In genomic region chr14:54686219-54686870, GRCh38 we compare ENCODE assay signal across 9 cellular contexts.
DNase-seq lines count a peak whose midpoint lies in the region; ATAC-seq, FAIRE-seq and TF ChIP-seq lines count a peak whose summit lies in the region.
"Had no signal": no experiment of that assay in that cellular context is flagged by ENCODE, and none has a peak within 500 bp of the region (broad histone marks: within the 10 kb centered on the region; RNA-seq: fewer than 3 reads in every experiment).

No MANE protein-coding gene starts in this region.

- H3K4me1 Mint-ChIP-seq in activated T-cell treated with anti-CD3 and anti-CD28 coated beads, Interleukin-2, amount 50 U/mL, for 24 hours (ENCODE audit: low read depth): peaks cover 31% of the 10 kb centered on the region

- H3K27me3 ChIP-seq in endothelial cell of umbilical vein (ENCODE audit: control insufficient read depth in 2 of 2, insufficient read depth in 2 of 2, low read length in 2 of 2): no peaks in the 10 kb centered on the region
- H3K27me3 ChIP-seq in upper lobe of left lung: no peaks in the 10 kb centered on the region

- no peak overlapping the region for H3K4me3 ChIP-seq in endothelial cell of umbilical vein (replicated peaks in 1 of 3; ENCODE audit: insufficient read depth in 1 of 3, low read depth in 1 of 3, low read length in 3 of 3)
- H3K4me3 ChIP-seq in upper lobe of left lung: no peak overlapping the region

- no peak overlapping the region for H3K27ac Mint-ChIP-seq in activated T-cell treated with anti-CD3 and anti-CD28 coated beads, Interleukin-2, amount 50 U/mL, for 24 hours

- peak; percentile 92 for DNase-seq in M059J (ENCODE audit: low read depth)
- DNase-seq in endothelial cell of umbilical vein (ENCODE audit: low read depth, low spot score): peak; percentile 96
- peak; percentile 36 for DNase-seq in middle frontal gyrus (ENCODE audit: extremely low spot score, low spot score)
- no peak for DNase-seq in upper lobe of left lung
- DNase-seq in activated T-cell treated with anti-CD3 and anti-CD28 coated beads, Interleukin-2, amount 50 U/mL, for 24 hours: no peak
- DNase-seq in SIG-M5 treated with dmso at 0.1 percent for 504 hours (lab: John Stamatoyannopoulos, UW; ENCODE audit: unreplicated experiment): no peak
- no peak for DNase-seq in 8988T
- DNase-seq: activated CD4-positive, CD25-positive, alpha-beta regulatory T cell; NCI-H187 had no signal

- H3K79me2 ChIP-seq in endothelial cell of umbilical vein (ENCODE audit: control insufficient read depth, insufficient read depth, low read length): peaks cover 57% of the 10 kb centered on the region

- H3K27ac ChIP-seq in endothelial cell of umbilical vein (ENCODE audit: insufficient read depth, low read depth, low read length) (peak overlapping the region; percentile 95), upper lobe of left lung (peak overlapping the region; percentile 51 to 74 (median 69))

- peaks cover 3% of the 10 kb centered on the region for H3K9me3 Mint-ChIP-seq in activated T-cell treated with anti-CD3 and anti-CD28 coated beads, Interleukin-2, amount 50 U/mL, for 24 hours

- no peak overlapping the region for H3K4me3 Mint-ChIP-seq in activated T-cell treated with anti-CD3 and anti-CD28 coated beads, Interleukin-2, amount 50 U/mL, for 24 hours

- POLR2A ChIA-PET in endothelial cell of umbilical vein (lab: Charles Lee): interaction anchor here (1.7 to 3.3 kb wide), 3 partner anchors 32 to 121 kb away, joined by 11 to 29 read pairs (median 14); partner anchors contain the start of gene SAMD4A

- peak in 1 of 2 donors; percentile 72 for ATAC-seq in upper lobe of left lung (ENCODE audit: low FRiP score in 2 of 2)

- H3K4me2 ChIP-seq in endothelial cell of umbilical vein (ENCODE audit: insufficient read depth, low read length): peak overlapping the region; percentile 33

- peak; percentile 81 for FAIRE-seq in endothelial cell of umbilical vein (lab: Jason Lieb, UNC)

- H3K36me3 ChIP-seq in endothelial cell of umbilical vein (ENCODE audit: control insufficient read depth in 2 of 2, extremely low read depth in 1 of 2, insufficient read depth in 2 of 2, low read length in 2 of 2) (no peaks in the 10 kb centered on the region), upper lobe of left lung (no peaks in the 10 kb centered on the region)

- H3K4me1 ChIP-seq in endothelial cell of umbilical vein (ENCODE audit: control insufficient read depth, extremely low read depth, insufficient read depth, low read length) (peaks cover 69% of the 10 kb centered on the region), upper lobe of left lung (peaks cover 17 to 22% (median 21%) of the 10 kb centered on the region in 4 donors)

- H3K9me3 ChIP-seq in endothelial cell of umbilical vein (replicated peaks; ENCODE audit: control insufficient read depth, insufficient read depth, low read length) (no peaks in the 10 kb centered on the region), upper lobe of left lung (no peaks in the 10 kb centered on the region)

- dilution Hi-C loops in endothelial cell of umbilical vein (cut with MboI; ENCODE audit: extremely low pct_ligation_motif_present, low sequenced_read_pairs): no loop called here

- H4K20me1 ChIP-seq in endothelial cell of umbilical vein (replicated peaks; ENCODE audit: control insufficient read depth, extremely low read depth, insufficient read depth, low read length): no peaks in the 10 kb centered on the region

- no peak for TF ChIP-seq EP300 in upper lobe of left lung (IDR thresholded peaks at IDR 0.05)

- TF ChIP-seq CTCF in endothelial cell of umbilical vein (IDR thresholded peaks at IDR 0.05; ENCODE audit: extremely low read depth in 1 of 2, insufficient read depth in 1 of 2, low read depth in 1 of 2, low read length in 2 of 2) (no peak), upper lobe of left lung (IDR thresholded peaks at IDR 0.05) (no peak)

- H3K9ac ChIP-seq in endothelial cell of umbilical vein (replicated peaks; ENCODE audit: extremely low read depth, insufficient read depth, low read length): peak overlapping the region; percentile 82

- H3K27me3 Mint-ChIP-seq in activated T-cell treated with anti-CD3 and anti-CD28 coated beads, Interleukin-2, amount 50 U/mL, for 24 hours: peaks cover 23% of the 10 kb centered on the region

- BruUV-seq in endothelial cell of umbilical vein (replicated peaks; lab: Mats Ljungman, UMichigan): no TSS peak

- intact Hi-C loops in endothelial cell of umbilical vein (cut with micrococcal nuclease): loop anchor here (1.0 kb wide), 4 partner anchors 9 to 87 kb away; no protein-coding TSS in a partner anchor

- CTCF ChIA-PET in endothelial cell of umbilical vein (lab: Charles Lee): interaction anchor here (0.7 to 3.3 kb wide), 13 partner anchors 9 to 122 kb away, joined by 3 to 18 read pairs (median 4); partner anchors contain the start of gene SAMD4A

- peaks cover 2% of the 10 kb centered on the region for H3K36me3 Mint-ChIP-seq in activated T-cell treated with anti-CD3 and anti-CD28 coated beads, Interleukin-2, amount 50 U/mL, for 24 hours (ENCODE audit: low read depth)

- TF ChIP-seq POLR2A in endothelial cell of umbilical vein (IDR thresholded peaks at IDR 0.05; ENCODE audit: low read depth, low read length): no peak
- TF ChIP-seq POLR2A in upper lobe of left lung (IDR thresholded peaks at IDR 0.05): no peak

- WGBS in upper lobe of left lung, 2 donors: 73 to 74% methylated on average over 8 of the region's 8 CpGs

- H2AFZ ChIP-seq in endothelial cell of umbilical vein (ENCODE audit: low read depth, low read length): no peak overlapping the region

- H3K9me1 ChIP-seq in endothelial cell of umbilical vein (replicated peaks; ENCODE audit: control insufficient read depth, extremely low read depth, insufficient read depth, low read length): no peaks in the 10 kb centered on the region

TF ChIP-seq in endothelial cell of umbilical vein, 7 proteins besides CTCF, POLR2A, EP300 and RAD21:
- TF ChIP-seq EZH2 (IDR thresholded peaks at IDR 0.05; ENCODE audit: borderline replicate concordance, low read depth, low read length, severe bottlenecking): no peak
- TF ChIP-seq JUN (IDR thresholded peaks at IDR 0.05; ENCODE audit: borderline replicate concordance, insufficient read depth, insufficient read length, low read depth): peak; percentile 80
- TF ChIP-seq POLR2AphosphoS5 (IDR thresholded peaks at IDR 0.05; ENCODE audit: insufficient read depth, low read depth, low read length): no peak
- peak; percentile 55 for TF ChIP-seq FOS (IDR thresholded peaks at IDR 0.05; ENCODE audit: borderline replicate concordance, insufficient read depth, low read length)

Comparison
In these comparisons a context has a peak if more than half of its experiments do, and no peak if none do; other contexts are left out.
1. DNase-seq: peak in M059J (single experiment), endothelial cell of umbilical vein (single experiment) and middle frontal gyrus (single experiment); none in upper lobe of left lung (0 of 2), activated T-cell treated with anti-CD3 and anti-CD28 coated beads, Interleukin-2, amount 50 U/mL, for 24 hours (single experiment), SIG-M5 treated with dmso at 0.1 percent for 504 hours (single experiment) and 8988T (single experiment).